26 cellular contexts compared by ENCODE assay signal in the genomic region with DNA sequence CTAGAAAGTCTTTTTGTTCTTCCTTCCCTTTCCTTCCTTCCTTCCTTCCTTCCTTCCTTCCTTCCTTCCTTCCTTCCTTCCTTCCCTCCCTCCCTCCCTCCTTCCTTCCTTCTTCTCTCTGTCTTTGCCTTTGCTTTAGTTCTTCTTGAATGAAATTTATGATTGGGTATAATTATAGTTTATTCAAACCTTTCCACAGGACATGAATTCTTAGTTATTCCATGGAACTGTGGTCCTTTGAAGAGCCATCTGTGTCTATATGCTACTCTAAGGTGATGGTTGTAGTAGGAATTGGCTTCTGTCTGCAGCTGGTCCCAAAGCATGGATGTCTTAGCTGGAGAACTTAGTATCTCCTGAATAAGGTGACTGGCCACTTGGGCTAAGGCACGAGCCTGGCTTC.
"Had no signal": no experiment of that assay in that cellular context is flagged by ENCODE, and none has a peak within 500 bp of the region (broad histone marks: within the 10 kb centered on the region; RNA-seq: fewer than 3 reads in every experiment).

No MANE protein-coding gene starts in this region.

- H3K27me3 ChIP-seq: neural progenitor cell, ovary, spleen, stomach, suprapubic skin, testis, tibial artery, transverse colon, upper lobe of right lung, uterus had no signal

- H3K9me3 ChIP-seq: ovary, psoas muscle, spleen, stomach, suprapubic skin, testis, tibial artery, transverse colon, upper lobe of right lung, uterus had no signal

- DNase-seq: naive thymus-derived CD4-positive, alpha-beta T cell; natural killer cell; occipital lobe; ovary; posterior cingulate gyrus; psoas muscle; right cardiac atrium; spleen; stimulated activated CD4-positive, alpha-beta T cell treated with anti-CD3 and anti-CD28 coated beads, Interleukin-12 subunit alpha, Interleukin-12 subunit beta, amount 100 ng/mL, for 4 hours; stimulated activated CD4-positive, alpha-beta T cell treated with anti-CD3 and anti-CD28 coated beads, Interleukin-1b, Interleukin-23, amount 100 ng/mL, for 48 hours; stimulated activated CD4-positive, alpha-beta T cell treated with anti-CD3 and anti-CD28 coated beads, Interleukin-4, amount 100 ng/mL, for 1 hour; stimulated activated CD4-positive, alpha-beta T cell treated with anti-CD3 and anti-CD28 coated beads, Interleukin-4, amount 100 ng/mL, for 4 hours; stimulated activated naive B cell treated with anti-CD40 and anti-IgM and Interleukin-4, amounts not matched to agents 10 μg/mL and 1 μg/mL and 100 μg/mL, for 72 hours; stimulated activated naive CD4-positive, alpha-beta T cell treated with Interleukin-2 at 50 U/mL for 16 hours; stomach; substantia nigra; testis; tibial artery; transverse colon; upper lobe of right lung; uterus had no signal

- H3K4me3 ChIP-seq: neural progenitor cell, ovary, psoas muscle, skin epidermis, smooth muscle cell, spleen, stomach, suprapubic skin, testis, tibial artery, transverse colon, upper lobe of right lung, uterus had no signal

- H3K4me1 ChIP-seq: neural progenitor cell, parathyroid adenoma, spleen, stomach, testis, transverse colon, upper lobe of right lung, uterus had no signal

- H3K36me3 ChIP-seq: neural progenitor cell, ovary, spleen, stomach, suprapubic skin, tibial artery, transverse colon, upper lobe of right lung, uterus had no signal

- H3K27ac ChIP-seq: neural progenitor cell, ovary, parathyroid adenoma, psoas muscle, skin epidermis, spleen, stomach, suprapubic skin, testis, tibial artery, transverse colon, upper lobe of right lung, uterus had no signal

- H3K9ac ChIP-seq: neural progenitor cell, parathyroid adenoma had no signal
